ENCODE assay signal across 21 cellular contexts in the genomic region with DNA sequence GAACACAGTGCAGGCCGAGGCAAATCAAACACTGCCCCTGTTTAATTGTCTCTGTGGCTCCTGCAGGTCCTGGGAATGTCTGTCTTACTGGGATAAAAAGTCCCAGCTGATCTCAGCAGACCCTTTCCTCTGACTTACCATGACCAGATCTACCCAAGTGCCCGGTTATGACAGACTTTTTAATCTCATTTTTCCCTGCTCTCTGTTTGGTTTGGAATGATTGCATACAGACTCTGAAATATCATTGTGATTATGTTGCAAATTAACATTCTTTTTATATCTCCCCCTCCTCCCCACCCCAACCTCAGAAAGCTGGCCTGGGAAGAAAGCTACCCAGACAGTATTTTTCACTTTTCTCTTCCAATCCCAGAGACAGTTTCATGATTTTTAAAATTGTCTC. TPM values are rescaled to one million over a fixed set of nuclear protein-coding genes. Genes with fewer than 3 reads are reported as not detected.
DNase-seq lines count a peak whose midpoint lies in the region; ATAC-seq and TF ChIP-seq lines count a peak whose summit lies in the region.
"Had no signal": no experiment of that assay in that cellular context is flagged by ENCODE, and none has a peak within 500 bp of the region (broad histone marks: within the 10 kb centered on the region; RNA-seq: fewer than 3 reads in every experiment).

No MANE protein-coding gene starts in this region.

- DNase-seq in T-helper 17 cell (no peak), dedifferentiated amniotic fluid mesenchymal stem cell (ENCODE audit: extremely low spot score) (peak; percentile 38), fibroblast of the aortic adventitia (ENCODE audit: low read depth) (peak; percentile 70), NCI-H2196 treated with DMSO at 0.1 percent for 48 hours (lab: John Stamatoyannopoulos, UW; ENCODE audit: unreplicated experiment) (no peak), NCI-H1048 (lab: John Stamatoyannopoulos, UW) (no peak), NCI-H748 (lab: John Stamatoyannopoulos, UW; ENCODE audit: unreplicated experiment) (no peak)
- DNase-seq: CD4-positive, alpha-beta T cell; Karpas-422; NCI-H1105; NCI-H146; NCI-H2029 treated with DMSO at 0.1 percent for 48 hours; NCI-H2227 treated with DMSO at 0.1 percent for 48 hours; NCI-H526 treated with DMSO at 0.1 percent for 48 hours; SHP77 treated with DMSO at 0.1 percent for 48 hours had no signal

- ATAC-seq in T-helper 17 cell (no peak), HG02884 (IDR thresholded peaks at IDR 0.05; ENCODE audit: unreplicated experiment) (no peak)
- ATAC-seq: HepG2 had no signal

- peaks cover 32% of the 10 kb centered on the region for H3K27me3 Mint-ChIP-seq in T-helper 17 cell

- H3K27ac Mint-ChIP-seq in T-helper 17 cell = peak overlapping the region; percentile 59
- H3K27ac Mint-ChIP-seq: CD4-positive, alpha-beta T cell had no signal

- H3K36me3 ChIP-seq in BLaER1 treated with 17β-estradiol and CSF1 and Interleukin-3, amounts not matched to agents 10 nM and 100 nM = peaks cover 0 to 96% (median 0%) of the 10 kb centered on the region in 11 experiments; a peak in 6 of 22 replicates
- H3K36me3 ChIP-seq: BLaER1 had no signal

- H3K4me2 ChIP-seq in BLaER1 treated with 17β-estradiol and CSF1 and Interleukin-3, amounts not matched to agents 10 nM and 100 nM = peak overlapping the region in 9 of 11 experiments; percentile 5 to 30 (median 14); a peak in 6 of 22 replicates
- H3K4me2 ChIP-seq: BLaER1 had no signal

- H3K4me1 Mint-ChIP-seq in T-helper 17 cell = no peaks in the 10 kb centered on the region

- H3K4me3 ChIP-seq in BLaER1 treated with 17β-estradiol and CSF1 and Interleukin-3, amounts not matched to agents 10 nM and 100 nM = no peak overlapping the region
- H3K4me3 ChIP-seq in fibroblast of the aortic adventitia (ENCODE audit: low read depth, low read length) = no peak overlapping the region
- H3K4me3 ChIP-seq: BLaER1 had no signal

- peaks cover 0 to 57% (median 0%) of the 10 kb centered on the region in 11 experiments; a peak in 4 of 22 replicates for H4K20me1 ChIP-seq in BLaER1 treated with 17β-estradiol and CSF1 and Interleukin-3, amounts not matched to agents 10 nM and 100 nM
- H4K20me1 ChIP-seq: BLaER1 had no signal

- no peaks in the 10 kb centered on the region for H3K27me3 ChIP-seq in BLaER1 treated with 17β-estradiol and CSF1 and Interleukin-3, amounts not matched to agents 10 nM and 100 nM
- H3K27me3 ChIP-seq: BLaER1 had no signal

- no peak overlapping the region for H3K4me3 Mint-ChIP-seq in T-helper 17 cell
- H3K4me3 Mint-ChIP-seq: CD4-positive, alpha-beta T cell had no signal

- no peak overlapping the region; a peak in 2 of 22 replicates for H3K27ac ChIP-seq in BLaER1 treated with 17β-estradiol and CSF1 and Interleukin-3, amounts not matched to agents 10 nM and 100 nM
- H3K27ac ChIP-seq: BLaER1 had no signal

- peaks cover 32 to 78% (median 55%) of the 10 kb centered on the region in 10 experiments for H3K4me1 ChIP-seq in BLaER1 treated with 17β-estradiol and CSF1 and Interleukin-3, amounts not matched to agents 10 nM and 100 nM

- peaks cover 4% of the 10 kb centered on the region for H3K36me3 Mint-ChIP-seq in T-helper 17 cell (ENCODE audit: low read depth)

- H3K9ac ChIP-seq in BLaER1 treated with 17β-estradiol and CSF1 and Interleukin-3, amounts not matched to agents 10 nM and 100 nM = peak overlapping the region in 2 of 11 experiments; percentile 2 to 12; a peak in 2 of 22 replicates
- H3K9ac ChIP-seq: BLaER1 had no signal

- H3K9me3 ChIP-seq in BLaER1 treated with 17β-estradiol and CSF1 and Interleukin-3, amounts not matched to agents 10 nM and 100 nM (replicated peaks in 1 of 11) = no peaks in the 10 kb centered on the region; a peak in 1 of 22 replicates
- H3K9me3 ChIP-seq in T-helper 17 cell (ENCODE audit: control insufficient read depth, low read length, poor library complexity, severe bottlenecking) = no peaks in the 10 kb centered on the region
- H3K9me3 ChIP-seq: BLaER1 had no signal

- no peak for TF ChIP-seq CTCF in fibroblast of the aortic adventitia (IDR thresholded peaks at IDR 0.05; ENCODE audit: insufficient read depth, low read length)

RNA-seq across cellular contexts. Expression of a gene that starts 16.3 kb away (rescaled TPM):
- under 1 TPM in 1 of 2 donors, not detected in 1; 0.18 TPM for total RNA-seq in T-helper 17 cell
- total RNA-seq in fibroblast of the aortic adventitia (ENCODE audit: low replicate concordance) = 4.3 and 7.4 TPM in 2 replicates
- total RNA-seq: H1, NCI-H460, OCI-LY7 had no signal

RNA-seq across cellular contexts. Expression of a gene that starts 36.8 kb away (rescaled TPM):
- total RNA-seq in T-helper 17 cell = not detected
- not detected in 2 replicates for total RNA-seq in fibroblast of the aortic adventitia (ENCODE audit: low replicate concordance)
- total RNA-seq: CD4-positive, alpha-beta T cell; H1; NCI-H460; OCI-LY7 had no signal

RNA-seq across cellular contexts. Expression of a gene that starts 43.6 kb away (rescaled TPM):
- total RNA-seq in T-helper 17 cell (not detected), fibroblast of the aortic adventitia (ENCODE audit: low replicate concordance) (not detected in 2 replicates)
- total RNA-seq: CD4-positive, alpha-beta T cell; H1; OCI-LY7 had no signal

Comparison
In these comparisons a context has a peak if more than half of its experiments do, and no peak if none do; other contexts are left out.
1. DNase-seq: peak in dedifferentiated amniotic fluid mesenchymal stem cell (single experiment) and fibroblast of the aortic adventitia (single experiment); none in T-helper 17 cell (0 of 3), NCI-H2196 treated with DMSO at 0.1 percent for 48 hours (single experiment), NCI-H1048 (single experiment) and NCI-H748 (single experiment).